Comparison of ENCODE assay signal across 14 cellular contexts in the genomic region with DNA sequence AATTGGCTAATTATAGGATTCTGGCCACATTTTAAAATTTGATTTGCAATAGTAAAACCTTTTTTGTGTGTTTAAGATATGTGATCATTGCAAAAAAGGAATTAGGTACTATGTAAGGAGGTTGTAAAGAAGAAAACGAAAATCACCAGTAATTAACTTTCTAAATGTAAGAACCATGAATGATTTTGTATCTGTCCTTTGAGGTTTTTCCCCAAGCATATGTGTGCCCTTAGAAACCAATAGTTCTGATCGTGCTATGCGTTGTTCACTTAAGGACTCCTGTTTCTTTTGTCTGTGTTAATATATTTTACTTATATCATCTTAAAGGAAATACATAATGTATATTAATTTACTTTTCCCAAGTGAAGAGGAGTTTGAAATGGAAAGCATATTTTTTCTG.
DNase-seq lines count a peak whose midpoint lies in the region; ATAC-seq and TF ChIP-seq lines count a peak whose summit lies in the region.
"Had no signal": no experiment of that assay in that cellular context is flagged by ENCODE, and none has a peak within 500 bp of the region (broad histone marks: within the 10 kb centered on the region; RNA-seq: fewer than 3 reads in every experiment).

No MANE protein-coding gene starts in this region.

- H3K9me3 Mint-ChIP-seq in effector memory CD8-positive, alpha-beta T cell, result no peaks in the 10 kb centered on the region
- H3K9me3 Mint-ChIP-seq: type B pancreatic cell had no signal

- H3K79me1 ChIP-seq in mesenchymal stem cell (replicated peaks; ENCODE audit: low read length, poor library complexity, severe bottlenecking), result no peaks in the 10 kb centered on the region

- H3K27ac ChIP-seq in mesenchymal stem cell (ENCODE audit: low read length, poor library complexity, severe bottlenecking) (peak overlapping the region; percentile 75), vagina (no peak overlapping the region)
- H3K27ac ChIP-seq: pancreas had no signal

- H3K4me1 Mint-ChIP-seq in effector memory CD8-positive, alpha-beta T cell (ENCODE audit: low read depth in 2 of 2), result no peaks in the 10 kb centered on the region
- H3K4me1 Mint-ChIP-seq: T-cell had no signal

- H3K9me3 ChIP-seq in mesenchymal stem cell (ENCODE audit: control insufficient read depth, low read length) (no peaks in the 10 kb centered on the region), vagina (no peaks in the 10 kb centered on the region)
- H3K9me3 ChIP-seq: pancreas had no signal

- no peak overlapping the region for H3K18ac ChIP-seq in mesenchymal stem cell (ENCODE audit: low read depth in 1 of 2, low read length in 2 of 2)

- no peak overlapping the region for H3K4me2 ChIP-seq in mesenchymal stem cell (ENCODE audit: low read length, poor library complexity, severe bottlenecking)

- no peak for TF ChIP-seq POLR2A in vagina (IDR thresholded peaks at IDR 0.05)

- H3K27me3 ChIP-seq in mesenchymal stem cell (ENCODE audit: control insufficient read depth in 1 of 2, insufficient read depth in 1 of 2, low read length in 2 of 2) (no peaks in the 10 kb centered on the region), vagina (no peaks in the 10 kb centered on the region)
- H3K27me3 ChIP-seq: pancreas had no signal

- H2BK120ac ChIP-seq in mesenchymal stem cell (ENCODE audit: low read depth, low read length), result no peak overlapping the region

- no peak overlapping the region for H4K91ac ChIP-seq in mesenchymal stem cell (ENCODE audit: low read length)

- DNase-seq in mesenchymal stem cell, result no peak
- DNase-seq in effector memory CD8-positive, alpha-beta T cell, result no peak
- no peak for DNase-seq in D341Med (ENCODE audit: low spot score)
- DNase-seq in cerebellum (ENCODE audit: low spot score), result no peak
- no peak for DNase-seq in vagina (ENCODE audit: extremely low spot score in 2 of 2)
- DNase-seq: Calu3, left colon, pancreas, T-cell had no signal

- no peaks in the 10 kb centered on the region for H3K36me3 ChIP-seq in mesenchymal stem cell (ENCODE audit: control insufficient read depth in 1 of 2, insufficient read depth in 2 of 2, low read depth in 1 of 2, low read length in 2 of 2)
- no peaks in the 10 kb centered on the region for H3K36me3 ChIP-seq in vagina
- H3K36me3 ChIP-seq: pancreas had no signal

- no peak overlapping the region for H2BK5ac ChIP-seq in mesenchymal stem cell (ENCODE audit: low read depth, low read length, poor library complexity, severe bottlenecking)

- no peak overlapping the region for H3K14ac ChIP-seq in mesenchymal stem cell (ENCODE audit: low read length in 2 of 2)

- H3K4me3 ChIP-seq in mesenchymal stem cell (ENCODE audit: insufficient read depth in 1 of 2, low read depth in 1 of 2, low read length in 2 of 2), result no peak overlapping the region
- H3K4me3 ChIP-seq in vagina, result no peak overlapping the region
- H3K4me3 ChIP-seq: pancreas had no signal

- no peak for TF ChIP-seq CTCF in vagina (IDR thresholded peaks at IDR 0.05)

- peak; percentile 44 for ATAC-seq in GM19023 (IDR thresholded peaks at IDR 0.05; ENCODE audit: unreplicated experiment)
- ATAC-seq in HG02588 (IDR thresholded peaks at IDR 0.05; ENCODE audit: unreplicated experiment), result peak; percentile 45
- ATAC-seq in HG03439 (IDR thresholded peaks at IDR 0.05; ENCODE audit: unreplicated experiment), result peak; percentile 42
- no peak for ATAC-seq in effector memory CD8-positive, alpha-beta T cell (replicated peaks)
- ATAC-seq: HepG2, left colon, T-cell had no signal

- H3K4me1 ChIP-seq in mesenchymal stem cell (ENCODE audit: control insufficient read depth, insufficient read depth, low read depth, low read length) (no peaks in the 10 kb centered on the region), vagina (no peaks in the 10 kb centered on the region)
- H3K4me1 ChIP-seq: pancreas had no signal

- H4K8ac ChIP-seq in mesenchymal stem cell (ENCODE audit: low read length), result no peak overlapping the region

- WGBS in mesenchymal stem cell, result no CpG with 5 or more reads among the region's 3 CpGs

- no peak overlapping the region for H2AFZ ChIP-seq in mesenchymal stem cell (ENCODE audit: low read depth, low read length)

- H3K4me3 Mint-ChIP-seq in effector memory CD8-positive, alpha-beta T cell, result no peak overlapping the region
- H3K4me3 Mint-ChIP-seq: T-cell, type B pancreatic cell had no signal

- intact Hi-C loops in vagina (cut with DNase I), result no loop called here

- no peak overlapping the region for H2BK15ac ChIP-seq in mesenchymal stem cell (ENCODE audit: low read depth, poor library complexity, severe bottlenecking)

- no peak overlapping the region for H2AK5ac ChIP-seq in mesenchymal stem cell (ENCODE audit: low read length, severe bottlenecking)

- H3K9ac ChIP-seq in mesenchymal stem cell (ENCODE audit: low read length), result no peak overlapping the region

- no peaks in the 10 kb centered on the region for H3K27me3 Mint-ChIP-seq in effector memory CD8-positive, alpha-beta T cell
- H3K27me3 Mint-ChIP-seq: T-cell, type B pancreatic cell had no signal

- H2BK12ac ChIP-seq in mesenchymal stem cell (ENCODE audit: low read length in 2 of 2), result no peak overlapping the region

- H3K23ac ChIP-seq in mesenchymal stem cell (ENCODE audit: low read length in 2 of 2), result no peak overlapping the region

- no peak overlapping the region for H3K4ac ChIP-seq in mesenchymal stem cell (ENCODE audit: low read depth in 1 of 2, low read length in 2 of 2)

- H3K27ac Mint-ChIP-seq in effector memory CD8-positive, alpha-beta T cell, result no peak overlapping the region
- H3K27ac Mint-ChIP-seq: T-cell, type B pancreatic cell had no signal

- no peaks in the 10 kb centered on the region for H3K36me3 Mint-ChIP-seq in effector memory CD8-positive, alpha-beta T cell (ENCODE audit: insufficient read depth)
- H3K36me3 Mint-ChIP-seq: T-cell had no signal
